9 cellular contexts compared by ENCODE assay signal in genomic region chr1:112380356-112380755, GRCh38.
"Had no signal": no experiment of that assay in that cellular context is flagged by ENCODE, and none has a peak within 500 bp of the region (broad histone marks: within the 10 kb centered on the region; RNA-seq: fewer than 3 reads in every experiment).

No MANE protein-coding gene starts in this region.

- H2AFZ ChIP-seq: GM23248 had no signal

- ATAC-seq: HCT116 had no signal

- H3K27ac ChIP-seq: GM23248, HL-60 had no signal

- H3K4me1 ChIP-seq: HAP-1 had no signal

- H3K36me3 ChIP-seq: HAP-1 had no signal

- H3K9ac ChIP-seq: GM23248 had no signal

- H3K4me3 ChIP-seq: GM23248, HAP-1 had no signal

- DNase-seq: GM23248, GOT3, H7, HFFc6, IMR-90, KG1 had no signal
